Comparison of ENCODE assay signal across 3 cellular contexts in genomic region chr15:96353378-96353930, GRCh38.
TF ChIP-seq lines count a peak whose summit lies in the region.

No MANE protein-coding gene starts in this region.

TF ChIP-seq in SK-N-SH, 30 proteins besides CTCF, POLR2A, EP300 and RAD21 (continued from another document):
- TF ChIP-seq SMC3 (IDR thresholded peaks at IDR 0.05; ENCODE audit: low read depth, low read length) (no peak), MXI1 (IDR thresholded peaks at IDR 0.05; ENCODE audit: low read depth, low read length) (no peak), EZH2phosphoT487 (IDR thresholded peaks at IDR 0.05; ENCODE audit: borderline replicate concordance, low read depth) (peak; percentile 60; the same call in 1 of the 2 replicates)
- TF ChIP-seq, protein P1, sequence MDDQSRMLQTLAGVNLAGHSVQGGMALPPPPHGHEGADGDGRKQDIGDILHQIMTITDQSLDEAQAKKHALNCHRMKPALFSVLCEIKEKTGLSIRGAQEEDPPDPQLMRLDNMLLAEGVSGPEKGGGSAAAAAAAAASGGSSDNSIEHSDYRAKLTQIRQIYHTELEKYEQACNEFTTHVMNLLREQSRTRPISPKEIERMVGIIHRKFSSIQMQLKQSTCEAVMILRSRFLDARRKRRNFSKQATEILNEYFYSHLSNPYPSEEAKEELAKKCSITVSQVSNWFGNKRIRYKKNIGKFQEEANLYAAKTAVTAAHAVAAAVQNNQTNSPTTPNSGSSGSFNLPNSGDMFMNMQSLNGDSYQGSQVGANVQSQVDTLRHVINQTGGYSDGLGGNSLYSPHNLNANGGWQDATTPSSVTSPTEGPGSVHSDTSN (IDR thresholded peaks at IDR 0.05) = no peak
- TF ChIP-seq, protein P2, sequence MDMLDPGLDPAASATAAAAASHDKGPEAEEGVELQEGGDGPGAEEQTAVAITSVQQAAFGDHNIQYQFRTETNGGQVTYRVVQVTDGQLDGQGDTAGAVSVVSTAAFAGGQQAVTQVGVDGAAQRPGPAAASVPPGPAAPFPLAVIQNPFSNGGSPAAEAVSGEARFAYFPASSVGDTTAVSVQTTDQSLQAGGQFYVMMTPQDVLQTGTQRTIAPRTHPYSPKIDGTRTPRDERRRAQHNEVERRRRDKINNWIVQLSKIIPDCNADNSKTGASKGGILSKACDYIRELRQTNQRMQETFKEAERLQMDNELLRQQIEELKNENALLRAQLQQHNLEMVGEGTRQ (IDR thresholded peaks at IDR 0.05; ENCODE audit: borderline replicate concordance, low read depth, low read length) = no peak

TF ChIP-seq in SK-N-SH treated with all-trans-retinoic acid at 6 μM for 48 hours, 23 proteins besides CTCF, POLR2A, EP300 and RAD21 (continued from another document):
- no peak for TF ChIP-seq ARNTL (CRISPR knock-in tag; IDR thresholded peaks at IDR 0.05; ENCODE audit: borderline replicate concordance, low read depth)
- no peak for TF ChIP-seq ZFP3 (CRISPR knock-in tag; IDR thresholded peaks at IDR 0.05)
- no peak for TF ChIP-seq ZNF565 (CRISPR knock-in tag; conservative IDR thresholded peaks at IDR 0.05; ENCODE audit: low read depth)
- TF ChIP-seq GLIS3 (CRISPR knock-in tag; IDR thresholded peaks at IDR 0.05) = no peak
- TF ChIP-seq, protein P3, sequence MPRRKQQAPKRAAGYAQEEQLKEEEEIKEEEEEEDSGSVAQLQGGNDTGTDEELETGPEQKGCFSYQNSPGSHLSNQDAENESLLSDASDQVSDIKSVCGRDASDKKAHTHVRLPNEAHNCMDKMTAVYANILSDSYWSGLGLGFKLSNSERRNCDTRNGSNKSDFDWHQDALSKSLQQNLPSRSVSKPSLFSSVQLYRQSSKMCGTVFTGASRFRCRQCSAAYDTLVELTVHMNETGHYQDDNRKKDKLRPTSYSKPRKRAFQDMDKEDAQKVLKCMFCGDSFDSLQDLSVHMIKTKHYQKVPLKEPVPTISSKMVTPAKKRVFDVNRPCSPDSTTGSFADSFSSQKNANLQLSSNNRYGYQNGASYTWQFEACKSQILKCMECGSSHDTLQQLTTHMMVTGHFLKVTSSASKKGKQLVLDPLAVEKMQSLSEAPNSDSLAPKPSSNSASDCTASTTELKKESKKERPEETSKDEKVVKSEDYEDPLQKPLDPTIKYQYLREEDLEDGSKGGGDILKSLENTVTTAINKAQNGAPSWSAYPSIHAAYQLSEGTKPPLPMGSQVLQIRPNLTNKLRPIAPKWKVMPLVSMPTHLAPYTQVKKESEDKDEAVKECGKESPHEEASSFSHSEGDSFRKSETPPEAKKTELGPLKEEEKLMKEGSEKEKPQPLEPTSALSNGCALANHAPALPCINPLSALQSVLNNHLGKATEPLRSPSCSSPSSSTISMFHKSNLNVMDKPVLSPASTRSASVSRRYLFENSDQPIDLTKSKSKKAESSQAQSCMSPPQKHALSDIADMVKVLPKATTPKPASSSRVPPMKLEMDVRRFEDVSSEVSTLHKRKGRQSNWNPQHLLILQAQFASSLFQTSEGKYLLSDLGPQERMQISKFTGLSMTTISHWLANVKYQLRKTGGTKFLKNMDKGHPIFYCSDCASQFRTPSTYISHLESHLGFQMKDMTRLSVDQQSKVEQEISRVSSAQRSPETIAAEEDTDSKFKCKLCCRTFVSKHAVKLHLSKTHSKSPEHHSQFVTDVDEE (CRISPR knock-in tag; IDR thresholded peaks at IDR 0.05) = no peak
- TF ChIP-seq ZC3H10 (CRISPR knock-in tag; IDR thresholded peaks at IDR 0.05) = no peak
- TF ChIP-seq RARB (CRISPR knock-in tag; IDR thresholded peaks at IDR 0.05) = no peak
- TF ChIP-seq OSR1 (CRISPR knock-in tag; IDR thresholded peaks at IDR 0.05) = no peak
- no peak for TF ChIP-seq ZNF8 (CRISPR knock-in tag; IDR thresholded peaks at IDR 0.05)
- no peak for TF ChIP-seq CSDC2 (CRISPR knock-in tag; IDR thresholded peaks at IDR 0.05)
- TF ChIP-seq, protein P4, sequence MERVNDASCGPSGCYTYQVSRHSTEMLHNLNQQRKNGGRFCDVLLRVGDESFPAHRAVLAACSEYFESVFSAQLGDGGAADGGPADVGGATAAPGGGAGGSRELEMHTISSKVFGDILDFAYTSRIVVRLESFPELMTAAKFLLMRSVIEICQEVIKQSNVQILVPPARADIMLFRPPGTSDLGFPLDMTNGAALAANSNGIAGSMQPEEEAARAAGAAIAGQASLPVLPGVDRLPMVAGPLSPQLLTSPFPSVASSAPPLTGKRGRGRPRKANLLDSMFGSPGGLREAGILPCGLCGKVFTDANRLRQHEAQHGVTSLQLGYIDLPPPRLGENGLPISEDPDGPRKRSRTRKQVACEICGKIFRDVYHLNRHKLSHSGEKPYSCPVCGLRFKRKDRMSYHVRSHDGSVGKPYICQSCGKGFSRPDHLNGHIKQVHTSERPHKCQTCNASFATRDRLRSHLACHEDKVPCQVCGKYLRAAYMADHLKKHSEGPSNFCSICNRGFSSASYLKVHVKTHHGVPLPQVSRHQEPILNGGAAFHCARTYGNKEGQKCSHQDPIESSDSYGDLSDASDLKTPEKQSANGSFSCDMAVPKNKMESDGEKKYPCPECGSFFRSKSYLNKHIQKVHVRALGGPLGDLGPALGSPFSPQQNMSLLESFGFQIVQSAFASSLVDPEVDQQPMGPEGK (CRISPR knock-in tag; IDR thresholded peaks at IDR 0.05; ENCODE audit: borderline replicate concordance) = no peak
- TF ChIP-seq ZNF70 (CRISPR knock-in tag; IDR thresholded peaks at IDR 0.05) = no peak
TF ChIP-seq in SK-N-SH treated with all-trans-retinoic acid at 6 μM for 48 hours: peak in this region for 0.

TF ChIP-seq in H1, 55 proteins besides CTCF, POLR2A, EP300 and RAD21:
- TF ChIP-seq CTBP2 (IDR thresholded peaks at IDR 0.05; ENCODE audit: borderline replicate concordance, insufficient read depth, insufficient read length, low read length) (peak; percentile 34), SUZ12 (IDR thresholded peaks at IDR 0.05; ENCODE audit: low read length) (no peak; the same call in 1 of the 2 replicates), PHF8 (conservative IDR thresholded peaks at IDR 0.05; ENCODE audit: low read depth, low read length) (no peak), RNF2 (IDR thresholded peaks at IDR 0.05; ENCODE audit: borderline replicate concordance, low read depth, low read length, missing control alignments, poor library complexity, severe bottlenecking) (peak; percentile 79), EZH2 (IDR thresholded peaks at IDR 0.05; ENCODE audit: low read depth, low read length, severe bottlenecking) (peak; percentile 72)
TF ChIP-seq in H1: peak in this region for 3.
